ENCODE assay signal across 20 cellular contexts in genomic region chr11:22082788-22083187, GRCh38.
"Had no signal": no experiment of that assay in that cellular context is flagged by ENCODE, and none has a peak within 500 bp of the region (broad histone marks: within the 10 kb centered on the region; RNA-seq: fewer than 3 reads in every experiment).

No MANE protein-coding gene starts in this region.

- H3K4me3 ChIP-seq: K562, SJSA1, SK-N-MC had no signal

- H3K9ac ChIP-seq: KMS-11 had no signal

- DNase-seq: Kasumi-1, MM.1S, NCI-H1092 treated with DMSO at 0.1 percent for 48 hours, NCI-H1436, NCI-H187, NCI-H2029, NCI-H2081 treated with DMSO at 0.1 percent for 48 hours, NCI-H2171, NCI-H226, NCI-H446, NCI-H510A, NCI-H524 treated with DMSO at 0.1 percent for 48 hours, NCI-H774, Right ventricle myocardium superior, RPMI8226, SIG-M5 had no signal

- H3K4me1 ChIP-seq: SJSA1 had no signal

- H3K27ac ChIP-seq: KMS-11, SJSA1, SK-N-MC had no signal

- ATAC-seq: K562 had no signal

- H3K36me3 ChIP-seq: SJSA1 had no signal

- H3K27me3 ChIP-seq: SJSA1 had no signal

- FAIRE-seq: K562 had no signal

- H3K4me2 ChIP-seq: KMS-11 had no signal
